Comparison of ENCODE assay signal across 16 cellular contexts in the genomic region with DNA sequence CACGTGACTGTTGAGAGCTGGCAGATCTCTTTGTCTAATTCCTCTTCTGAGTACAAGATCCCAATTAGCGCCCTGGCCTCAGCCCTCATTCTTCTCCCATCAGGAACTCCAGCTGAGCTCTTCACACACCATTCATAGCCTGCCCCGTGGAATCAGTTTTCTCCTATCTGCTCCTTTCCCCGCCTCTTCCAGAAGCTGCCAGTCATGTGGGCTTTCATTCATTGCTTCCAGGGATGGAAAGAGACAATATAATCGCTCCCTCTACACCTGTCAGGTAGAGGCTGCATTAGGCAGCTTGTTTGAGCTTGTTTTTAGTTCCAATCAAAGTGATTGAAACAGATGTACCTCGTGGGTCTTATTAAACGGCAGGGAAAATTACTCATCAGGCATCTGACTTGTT.
A peak's percentile ranks its signal among the peaks of the same experiment; 100 is the strongest.
DNase-seq lines count a peak whose midpoint lies in the region; ATAC-seq and TF ChIP-seq lines count a peak whose summit lies in the region.
"Had no signal": no experiment of that assay in that cellular context is flagged by ENCODE, and none has a peak within 500 bp of the region (broad histone marks: within the 10 kb centered on the region; RNA-seq: fewer than 3 reads in every experiment).

No MANE protein-coding gene starts in this region.

- no peaks in the 10 kb centered on the region for H3K27me3 ChIP-seq in neural progenitor cell

- peaks cover 4% of the 10 kb centered on the region for H3K4me1 Mint-ChIP-seq in neural progenitor cell
- H3K4me1 Mint-ChIP-seq in activated T-cell treated with anti-CD3 and anti-CD28 coated beads, Interleukin-2, amount 50 U/mL, for 4 hours (ENCODE audit: low read depth) = no peaks in the 10 kb centered on the region
- H3K4me1 Mint-ChIP-seq: CD4-positive, CD25-positive, alpha-beta regulatory T cell had no signal

- peak overlapping the region; percentile 20 for H2AFZ ChIP-seq in neural progenitor cell (replicated peaks)
- H2AFZ ChIP-seq: PC-9 had no signal

- H3K9me3 ChIP-seq in neural progenitor cell (ENCODE audit: low read depth) = peaks cover 3% of the 10 kb centered on the region

- H3K27ac ChIP-seq in neural progenitor cell = peak overlapping the region; percentile 25
- H3K27ac ChIP-seq: PC-9 had no signal

- no peak overlapping the region for H3K27ac Mint-ChIP-seq in neural progenitor cell
- H3K27ac Mint-ChIP-seq: CD4-positive, CD25-positive, alpha-beta regulatory T cell had no signal

- H3K36me3 ChIP-seq in neural progenitor cell = no peaks in the 10 kb centered on the region

- H3F3A ChIP-seq in neural progenitor cell (ENCODE audit: low read depth) = peaks cover 7% of the 10 kb centered on the region

- H3K4me3 ChIP-seq in neural progenitor cell = no peak overlapping the region
- H3K4me3 ChIP-seq: PC-9 had no signal

- H3K27me3 Mint-ChIP-seq in neural progenitor cell (ENCODE audit: insufficient read depth, low read depth) = peaks cover 2% of the 10 kb centered on the region
- no peaks in the 10 kb centered on the region for H3K27me3 Mint-ChIP-seq in activated T-cell treated with anti-CD3 and anti-CD28 coated beads, Interleukin-2, amount 50 U/mL, for 4 hours (ENCODE audit: low read depth)
- H3K27me3 Mint-ChIP-seq: CD4-positive, CD25-positive, alpha-beta regulatory T cell had no signal

- H3K4me3 Mint-ChIP-seq in neural progenitor cell = no peak overlapping the region
- H3K4me3 Mint-ChIP-seq in activated T-cell treated with anti-CD3 and anti-CD28 coated beads, Interleukin-2, amount 50 U/mL, for 4 hours = no peak overlapping the region
- H3K4me3 Mint-ChIP-seq: CD4-positive, CD25-positive, alpha-beta regulatory T cell had no signal

- H3K9me3 Mint-ChIP-seq in neural progenitor cell = peaks cover 6% of the 10 kb centered on the region
- H3K9me3 Mint-ChIP-seq in activated T-cell treated with anti-CD3 and anti-CD28 coated beads, Interleukin-2, amount 50 U/mL, for 4 hours = peaks cover 4% of the 10 kb centered on the region

- TF ChIP-seq CTCF in neural progenitor cell (IDR thresholded peaks at IDR 0.05) = no peak

- peaks cover 9% of the 10 kb centered on the region for H3K4me1 ChIP-seq in neural progenitor cell

- no peak overlapping the region for H3K9ac ChIP-seq in neural progenitor cell

- no peak for ATAC-seq in activated T-cell treated with anti-CD3 and anti-CD28 coated beads, Interleukin-2, amount 50 U/mL, for 4 hours
- no peak for ATAC-seq in HG02870 (IDR thresholded peaks at IDR 0.05; ENCODE audit: unreplicated experiment)
- ATAC-seq: HCT116 had no signal

- H3K36me3 Mint-ChIP-seq in neural progenitor cell = no peaks in the 10 kb centered on the region
- H3K36me3 Mint-ChIP-seq in activated T-cell treated with anti-CD3 and anti-CD28 coated beads, Interleukin-2, amount 50 U/mL, for 4 hours (ENCODE audit: insufficient read depth) = no peaks in the 10 kb centered on the region
- H3K36me3 Mint-ChIP-seq: CD4-positive, CD25-positive, alpha-beta regulatory T cell had no signal

- H4K20me1 ChIP-seq in neural progenitor cell (ENCODE audit: low read depth) = no peaks in the 10 kb centered on the region

- DNase-seq in NCI-H128 (lab: John Stamatoyannopoulos, UW; ENCODE audit: unreplicated experiment) = peak; percentile 30
- DNase-seq in NCI-H2171 treated with DMSO at 0.1 percent for 48 hours (lab: John Stamatoyannopoulos, UW) = peak; percentile 96
- DNase-seq in NCI-H82 treated with DMSO at 0.1 percent for 48 hours (lab: John Stamatoyannopoulos, UW; ENCODE audit: unreplicated experiment) = peak; percentile 79
- DNase-seq in neural progenitor cell (ENCODE audit: low spot score) = peak; percentile 50
- DNase-seq in activated T-cell treated with anti-CD3 and anti-CD28 coated beads, Interleukin-2, amount 50 U/mL, for 4 hours = no peak
- DNase-seq in UCSD-AML1 (lab: John Stamatoyannopoulos, UW; ENCODE audit: unreplicated experiment) = no peak
- no peak for DNase-seq in erythroblast (lab: John Stamatoyannopoulos, UW)
- DNase-seq: ACHN; AML-193; CD4-positive, CD25-positive, alpha-beta regulatory T cell; DMS53; NCI-H526; PC-9; SW 1271 had no signal

- no peak for TF ChIP-seq POLR2A in erythroblast (IDR thresholded peaks at IDR 0.05; ENCODE audit: low read length)

- H3K4me2 ChIP-seq in neural progenitor cell = peak overlapping the region; percentile 45
- H3K4me2 ChIP-seq: PC-9 had no signal

- no peaks in the 10 kb centered on the region for H3K79me2 ChIP-seq in neural progenitor cell (ENCODE audit: low read depth)

Comparison
In these comparisons a context has a peak if more than half of its experiments do, and no peak if none do; other contexts are left out.
1. DNase-seq: peak in NCI-H128 (single experiment), NCI-H2171 treated with DMSO at 0.1 percent for 48 hours (single experiment), NCI-H82 treated with DMSO at 0.1 percent for 48 hours (single experiment) and neural progenitor cell (single experiment); none in activated T-cell treated with anti-CD3 and anti-CD28 coated beads, Interleukin-2, amount 50 U/mL, for 4 hours (single experiment), UCSD-AML1 (single experiment) and erythroblast (0 of 2).